10 cellular contexts compared by ENCODE assay signal in the genomic region with DNA sequence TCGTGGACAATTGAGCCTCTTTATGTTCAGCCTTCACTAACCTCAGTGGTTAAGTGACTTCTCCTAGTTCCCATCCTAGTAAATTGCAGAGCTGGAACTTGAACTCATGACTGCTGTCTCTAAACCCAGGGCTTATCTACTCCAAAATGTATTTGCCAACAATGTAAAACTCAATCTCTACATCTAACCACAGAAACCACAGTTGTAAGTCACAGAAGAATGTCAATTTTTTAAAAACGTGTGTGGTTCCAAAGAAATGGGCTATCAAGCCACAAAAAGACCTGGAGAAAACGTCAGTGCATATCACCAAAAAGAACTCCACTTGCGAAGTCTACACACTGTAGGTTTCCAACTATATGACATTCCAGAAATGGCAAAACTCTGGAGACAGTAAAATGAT.
A peak's percentile ranks its signal among the peaks of the same experiment; 100 is the strongest.
DNase-seq lines count a peak whose midpoint lies in the region; ATAC-seq and FAIRE-seq lines count a peak whose summit lies in the region.
"Had no signal": no experiment of that assay in that cellular context is flagged by ENCODE, and none has a peak within 500 bp of the region (broad histone marks: within the 10 kb centered on the region; RNA-seq: fewer than 3 reads in every experiment).

No MANE protein-coding gene starts in this region.

- peak; percentile 20 for ATAC-seq in activated CD8-positive, alpha-beta T cell treated with anti-CD3 and anti-CD28 coated beads, Interleukin-2, amount 10 ng/mL, durations not matched to agents 7 days and 5 days
- ATAC-seq in HG03354 (IDR thresholded peaks at IDR 0.05; ENCODE audit: poor library complexity, severe bottlenecking, unreplicated experiment), result no peak
- ATAC-seq in esophagus mucosa, result no peak
- ATAC-seq in GM19455 (IDR thresholded peaks at IDR 0.05; ENCODE audit: unreplicated experiment), result no peak
- ATAC-seq in HG02571 (IDR thresholded peaks at IDR 0.05; ENCODE audit: unreplicated experiment), result no peak

- no peak overlapping the region for H2AFZ ChIP-seq in mesenchymal stem cell (ENCODE audit: low read depth, low read length)

- peak overlapping the region in 1 of 2 donors; percentile 18 for H3K4me3 ChIP-seq in CD4-positive, alpha-beta memory T cell (ENCODE audit: low read length in 2 of 2)
- no peak overlapping the region for H3K4me3 ChIP-seq in mesenchymal stem cell (ENCODE audit: insufficient read depth in 1 of 2, low read depth in 1 of 2, low read length in 2 of 2)

- POLR2A ChIA-PET in CD4-positive, alpha-beta memory T cell (lab: Charles Lee; ENCODE audit: partially characterized antibody), result interaction anchor here (0.8 to 3.9 kb wide), 4 partner anchors 8 to 245 kb away, joined by 3 to 48 read pairs (median 9); partner anchors contain the start of gene IVNS1ABP
- POLR2A ChIA-PET in activated CD8-positive, alpha-beta T cell treated with anti-CD3 and anti-CD28 coated beads, Interleukin-2, amount 10 ng/mL, durations not matched to agents 7 days and 5 days (lab: Charles Lee), result interaction anchor here (1.1 to 5.4 kb wide), 4 partner anchors 33 to 244 kb away, joined by 4 to 60 read pairs (median 12); partner anchors contain the start of gene IVNS1ABP

- intact Hi-C loops in CD4-positive, alpha-beta memory T cell (cut with micrococcal nuclease), result loop anchor here (1.0 to 2.0 kb wide), 4 partner anchors 35 to 819 kb away; partner anchors contain the start of gene IVNS1ABP

- peak overlapping the region in 1 of 2 experiments; percentile 43 for H3K18ac ChIP-seq in mesenchymal stem cell (ENCODE audit: low read depth in 1 of 2, low read length in 2 of 2)

- no peak overlapping the region for H3K9ac ChIP-seq in mesenchymal stem cell (ENCODE audit: low read length)

- 48% methylated on average over 3 of the region's 4 CpGs for WGBS in mesenchymal stem cell

- peak overlapping the region; percentile 76 to 96 (median 90) for H3K27ac Mint-ChIP-seq in CD4-positive, alpha-beta memory T cell
- peak overlapping the region; percentile 92 for H3K27ac Mint-ChIP-seq in activated CD8-positive, alpha-beta T cell treated with anti-CD3 and anti-CD28 coated beads, Interleukin-2, amount 10 ng/mL, durations not matched to agents 7 days and 5 days

- H3K4me1 Mint-ChIP-seq in CD4-positive, alpha-beta memory T cell, result peaks cover 51 to 70% (median 61%) of the 10 kb centered on the region in 4 donors
- peaks cover 69% of the 10 kb centered on the region for H3K4me1 Mint-ChIP-seq in activated CD8-positive, alpha-beta T cell treated with anti-CD3 and anti-CD28 coated beads, Interleukin-2, amount 10 ng/mL, durations not matched to agents 7 days and 5 days (ENCODE audit: low read depth)

- H2BK15ac ChIP-seq in mesenchymal stem cell (ENCODE audit: low read depth, poor library complexity, severe bottlenecking), result no peak overlapping the region

- H3K36me3 Mint-ChIP-seq in CD4-positive, alpha-beta memory T cell, result no peaks in the 10 kb centered on the region
- peaks cover 21% of the 10 kb centered on the region for H3K36me3 Mint-ChIP-seq in activated CD8-positive, alpha-beta T cell treated with anti-CD3 and anti-CD28 coated beads, Interleukin-2, amount 10 ng/mL, durations not matched to agents 7 days and 5 days (ENCODE audit: low read depth)

- H3K27me3 ChIP-seq in CD4-positive, alpha-beta memory T cell (ENCODE audit: insufficient read depth, low read length), result no peaks in the 10 kb centered on the region
- no peaks in the 10 kb centered on the region for H3K27me3 ChIP-seq in mesenchymal stem cell (ENCODE audit: control insufficient read depth in 1 of 2, insufficient read depth in 1 of 2, low read length in 2 of 2)

- H3K9me3 Mint-ChIP-seq in CD4-positive, alpha-beta memory T cell, result peaks cover 0 to 1% (median 0%) of the 10 kb centered on the region in 8 donors
- H3K9me3 Mint-ChIP-seq in activated CD8-positive, alpha-beta T cell treated with anti-CD3 and anti-CD28 coated beads, Interleukin-2, amount 10 ng/mL, durations not matched to agents 7 days and 5 days (ENCODE audit: insufficient read depth), result no peaks in the 10 kb centered on the region

- FAIRE-seq in HTR-8/SVneo (lab: Jason Lieb, UNC), result no peak

- no peaks in the 10 kb centered on the region for H3K36me3 ChIP-seq in CD4-positive, alpha-beta memory T cell (ENCODE audit: insufficient read depth, low read length)
- H3K36me3 ChIP-seq in mesenchymal stem cell (ENCODE audit: control insufficient read depth in 1 of 2, insufficient read depth in 2 of 2, low read depth in 1 of 2, low read length in 2 of 2), result no peaks in the 10 kb centered on the region

- H3K79me1 ChIP-seq in mesenchymal stem cell (replicated peaks; ENCODE audit: low read length, poor library complexity, severe bottlenecking), result no peaks in the 10 kb centered on the region

- peak overlapping the region in 7 of 8 donors; percentile 39 to 78 (median 69) for H3K4me3 Mint-ChIP-seq in CD4-positive, alpha-beta memory T cell
- H3K4me3 Mint-ChIP-seq in activated CD8-positive, alpha-beta T cell treated with anti-CD3 and anti-CD28 coated beads, Interleukin-2, amount 10 ng/mL, durations not matched to agents 7 days and 5 days, result peak overlapping the region; percentile 58

- peaks cover 69% of the 10 kb centered on the region for H3K4me1 ChIP-seq in CD4-positive, alpha-beta memory T cell (ENCODE audit: insufficient read depth, low read length)
- H3K4me1 ChIP-seq in mesenchymal stem cell (ENCODE audit: control insufficient read depth, insufficient read depth, low read depth, low read length), result peaks cover 4% of the 10 kb centered on the region

- no peaks in the 10 kb centered on the region for H3K9me3 ChIP-seq in CD4-positive, alpha-beta memory T cell (ENCODE audit: control insufficient read depth in 1 of 2, low read length in 2 of 2)
- no peaks in the 10 kb centered on the region for H3K9me3 ChIP-seq in mesenchymal stem cell (ENCODE audit: control insufficient read depth, low read length)

- no peaks in the 10 kb centered on the region for H3K27me3 Mint-ChIP-seq in CD4-positive, alpha-beta memory T cell
- H3K27me3 Mint-ChIP-seq in activated CD8-positive, alpha-beta T cell treated with anti-CD3 and anti-CD28 coated beads, Interleukin-2, amount 10 ng/mL, durations not matched to agents 7 days and 5 days (ENCODE audit: low read depth), result no peaks in the 10 kb centered on the region

- no peak overlapping the region for H3K4ac ChIP-seq in mesenchymal stem cell (ENCODE audit: low read depth in 1 of 2, low read length in 2 of 2)

- H3K14ac ChIP-seq in mesenchymal stem cell (ENCODE audit: low read length in 2 of 2), result no peak overlapping the region

- H2BK12ac ChIP-seq in mesenchymal stem cell (ENCODE audit: low read length in 2 of 2), result peak overlapping the region in 1 of 2 experiments; percentile 38

- peak overlapping the region; percentile 57 for H2AK5ac ChIP-seq in mesenchymal stem cell (ENCODE audit: low read length, severe bottlenecking)

- H3K23ac ChIP-seq in mesenchymal stem cell (ENCODE audit: low read length in 2 of 2), result no peak overlapping the region

- H3K27ac ChIP-seq in CD4-positive, alpha-beta memory T cell (ENCODE audit: low read depth, low read length), result peak overlapping the region; percentile 23
- no peak overlapping the region for H3K27ac ChIP-seq in mesenchymal stem cell (ENCODE audit: low read length, poor library complexity, severe bottlenecking)

- no peak overlapping the region for H4K91ac ChIP-seq in mesenchymal stem cell (ENCODE audit: low read length)

- CTCF ChIA-PET in CD4-positive, alpha-beta memory T cell (lab: Charles Lee; ENCODE audit: partially characterized antibody), result interaction anchor here (1.6 to 4.9 kb wide), 5 partner anchors 10 to 322 kb away, joined by 3 to 61 read pairs (median 5); no protein-coding TSS in a partner anchor
- CTCF ChIA-PET in activated CD8-positive, alpha-beta T cell treated with anti-CD3 and anti-CD28 coated beads, Interleukin-2, amount 10 ng/mL, durations not matched to agents 7 days and 5 days (lab: Charles Lee), result interaction anchor here (0.7 to 4.3 kb wide), 10 partner anchors 15 to 587 kb away, joined by 3 to 54 read pairs (median 9); partner anchors contain the start of genes IVNS1ABP and NIBAN1

- DNase-seq in CD4-positive, alpha-beta memory T cell, result peak in 4 of 5 donors; percentile 57 to 66 (median 63)
- DNase-seq in HTR-8/SVneo (ENCODE audit: insufficient read length, low spot score) (peak; percentile 12), mesenchymal stem cell (peak; percentile 42)
- DNase-seq in activated CD8-positive, alpha-beta T cell treated with anti-CD3 and anti-CD28 coated beads, Interleukin-2, amount 10 ng/mL, durations not matched to agents 7 days and 5 days, result no peak
- DNase-seq: hippocampal formation; stimulated activated CD8-positive, alpha-beta memory T cell treated with anti-CD3 and anti-CD28 coated beads, Interleukin-4, amount 100 ng/mL, for 48 hours had no signal

- H2BK5ac ChIP-seq in mesenchymal stem cell (ENCODE audit: low read depth, low read length, poor library complexity, severe bottlenecking), result no peak overlapping the region

- H2BK120ac ChIP-seq in mesenchymal stem cell (ENCODE audit: low read depth, low read length), result peak overlapping the region; percentile 8

- no peak overlapping the region for H4K8ac ChIP-seq in mesenchymal stem cell (ENCODE audit: low read length)

- H3K4me2 ChIP-seq in mesenchymal stem cell (ENCODE audit: low read length, poor library complexity, severe bottlenecking), result no peak overlapping the region
